Comparison of ENCODE assay signal across 20 cellular contexts in genomic region chr5:74839228-74839627, GRCh38. TPM values are rescaled to one million over a fixed set of nuclear protein-coding genes. Genes with fewer than 3 reads are reported as not detected.
A peak's percentile ranks its signal among the peaks of the same experiment; 100 is the strongest.
DNase-seq lines count a peak whose midpoint lies in the region; ATAC-seq, FAIRE-seq and TF ChIP-seq lines count a peak whose summit lies in the region.
"Had no signal": no experiment of that assay in that cellular context is flagged by ENCODE, and none has a peak within 500 bp of the region (broad histone marks: within the 10 kb centered on the region; RNA-seq: fewer than 3 reads in every experiment).

No MANE protein-coding gene starts in this region.

- CTCF ChIA-PET in H1 (lab: Charles Lee; ENCODE audit: partially characterized antibody), result interaction anchor here (0.6 kb wide), 1 partner anchor 45 kb away, joined by 3 read pairs; no protein-coding TSS in a partner anchor

- H3K4me3 Mint-ChIP-seq in GM23338, result no peak overlapping the region
- H3K4me3 Mint-ChIP-seq in stimulated activated memory B cell treated with anti-CD40 and anti-IgM and Interleukin-4, amounts not matched to agents 10 μg/mL and 1 μg/mL and 100 μg/mL, for 72 hours, result no peak overlapping the region
- H3K4me3 Mint-ChIP-seq: IgD-negative memory B cell; T-helper 2 cell treated with Interferon-gamma antibody and Interleukin-4, amounts not matched to agents 5 μg/mL and 100 μg/mL, for 36 hours had no signal

- H3K4me1 ChIP-seq in GM23338 (ENCODE audit: insufficient read depth), result peaks cover 38% of the 10 kb centered on the region
- H3K4me1 ChIP-seq in H1 (replicated peaks in 1 of 4; ENCODE audit: control insufficient read depth in 3 of 4, insufficient read depth in 4 of 4, low read length in 3 of 4), result peaks cover 0 to 5% (median 2%) of the 10 kb centered on the region in 4 experiments; a peak in 3 of 7 replicates
- no peaks in the 10 kb centered on the region for H3K4me1 ChIP-seq in Karpas-422 (ENCODE audit: low read length)
- H3K4me1 ChIP-seq: HAP-1 had no signal

- H3K36me3 Mint-ChIP-seq in GM23338 (ENCODE audit: low read depth), result peaks cover 63% of the 10 kb centered on the region
- H3K36me3 Mint-ChIP-seq in stimulated activated memory B cell treated with anti-CD40 and anti-IgM and Interleukin-4, amounts not matched to agents 10 μg/mL and 1 μg/mL and 100 μg/mL, for 72 hours, result peaks cover 42% of the 10 kb centered on the region
- H3K36me3 Mint-ChIP-seq: IgD-negative memory B cell had no signal

- H3K4ac ChIP-seq in H1 (replicated peaks; ENCODE audit: insufficient read length, low read depth, low read length), result no peak overlapping the region

- no peaks in the 10 kb centered on the region for H3K9me3 Mint-ChIP-seq in GM23338
- peaks cover 5% of the 10 kb centered on the region for H3K9me3 Mint-ChIP-seq in stimulated activated memory B cell treated with anti-CD40 and anti-IgM and Interleukin-4, amounts not matched to agents 10 μg/mL and 1 μg/mL and 100 μg/mL, for 72 hours
- H3K9me3 Mint-ChIP-seq: T-helper 2 cell treated with Interferon-gamma antibody and Interleukin-4, amounts not matched to agents 5 μg/mL and 100 μg/mL, for 36 hours had no signal

- DNase-seq in GM23338 (ENCODE audit: low spot score) (no peak), MV-4-11 (lab: John Stamatoyannopoulos, UW) (peak; percentile 43), H1 (ENCODE audit: low read depth in 1 of 2, low spot score in 2 of 2) (no peak), GOT3 (lab: John Stamatoyannopoulos, UW) (no peak), Karpas-422 (no peak), DMS114 treated with DMSO at 0.1 percent for 48 hours (lab: John Stamatoyannopoulos, UW; ENCODE audit: unreplicated experiment) (no peak)
- DNase-seq: Calu3; CD4-positive, alpha-beta memory T cell; NCI-H1417; NCI-H1694 treated with DMSO at 0.1 percent for 48 hours; NCI-H2107; NCI-H510A; SIG-M5; SK-N-SH had no signal

- no peak overlapping the region for H2BK12ac ChIP-seq in H1 (ENCODE audit: low read depth, low read length)

- H3K36me3 ChIP-seq in GM23338 (ENCODE audit: insufficient read depth) (peaks cover 35% of the 10 kb centered on the region; the same call in 1 of the 2 replicates), H1 (ENCODE audit: control insufficient read depth in 2 of 4, insufficient read depth in 4 of 4, low read length in 3 of 4) (peaks cover 0 to 49% (median 20%) of the 10 kb centered on the region in 4 experiments; a peak in 5 of 8 replicates), Karpas-422 (ENCODE audit: insufficient read depth, low read length) (no peaks in the 10 kb centered on the region)

- H4K5ac ChIP-seq in H1 (ENCODE audit: insufficient read length, low read depth, low read length), result no peak overlapping the region

- H3K27me3 Mint-ChIP-seq in GM23338 (ENCODE audit: insufficient read depth, low read depth, poor library complexity), result peaks cover 5% of the 10 kb centered on the region
- H3K27me3 Mint-ChIP-seq in stimulated activated memory B cell treated with anti-CD40 and anti-IgM and Interleukin-4, amounts not matched to agents 10 μg/mL and 1 μg/mL and 100 μg/mL, for 72 hours, result no peaks in the 10 kb centered on the region
- H3K27me3 Mint-ChIP-seq: CD4-positive, alpha-beta memory T cell; IgD-negative memory B cell had no signal

- no peak overlapping the region for H2AFZ ChIP-seq in GM23338
- no peak overlapping the region for H2AFZ ChIP-seq in H1 (ENCODE audit: low read length)
- no peak overlapping the region for H2AFZ ChIP-seq in Karpas-422 (ENCODE audit: low read length)

- H3K79me2 ChIP-seq in GM23338 (replicated peaks; ENCODE audit: insufficient read depth), result peaks cover 95% of the 10 kb centered on the region
- peaks cover 8 to 74% of the 10 kb centered on the region in 2 experiments; a peak in 3 of 4 replicates for H3K79me2 ChIP-seq in H1 (ENCODE audit: control insufficient read depth in 1 of 2, insufficient read depth in 2 of 2, low read length in 2 of 2)
- H3K79me2 ChIP-seq in Karpas-422 (ENCODE audit: low read length), result no peaks in the 10 kb centered on the region

- no peaks in the 10 kb centered on the region for H3K27me3 ChIP-seq in GM23338 (ENCODE audit: insufficient read depth)
- no peaks in the 10 kb centered on the region for H3K27me3 ChIP-seq in H1 (replicated peaks in 1 of 4; ENCODE audit: control insufficient read depth in 3 of 4, extremely low read depth in 1 of 4, insufficient read depth in 3 of 4, low read length in 3 of 4)
- H3K27me3 ChIP-seq in Karpas-422 (ENCODE audit: low read length), result no peaks in the 10 kb centered on the region

- no peak overlapping the region for H3K56ac ChIP-seq in H1 (replicated peaks; ENCODE audit: insufficient read length, low read depth, low read length)

- no peaks in the 10 kb centered on the region for H3K23me2 ChIP-seq in H1 (ENCODE audit: low read depth, low read length)

- H3K9me2 ChIP-seq in GM23338 (ENCODE audit: insufficient read depth) (no peaks in the 10 kb centered on the region), Karpas-422 (replicated peaks; ENCODE audit: insufficient read depth, low read length) (no peaks in the 10 kb centered on the region)
- H3K9me2 ChIP-seq: SK-N-SH had no signal

- TF ChIP-seq POLR2A in H1 (IDR thresholded peaks at IDR 0.05; ENCODE audit: control extremely low read depth in 1 of 2, low read depth in 2 of 2, low read length in 2 of 2), result no peak

- no peak overlapping the region for H2AK5ac ChIP-seq in H1 (ENCODE audit: low read depth, low read length)

- H3K27ac Mint-ChIP-seq in GM23338, result no peak overlapping the region
- H3K27ac Mint-ChIP-seq in stimulated activated memory B cell treated with anti-CD40 and anti-IgM and Interleukin-4, amounts not matched to agents 10 μg/mL and 1 μg/mL and 100 μg/mL, for 72 hours, result no peak overlapping the region
- H3K27ac Mint-ChIP-seq: IgD-negative memory B cell; T-helper 2 cell treated with Interferon-gamma antibody and Interleukin-4, amounts not matched to agents 5 μg/mL and 100 μg/mL, for 36 hours had no signal

- H3K14ac ChIP-seq in H1 (ENCODE audit: insufficient read length), result no peak overlapping the region

- H3K23ac ChIP-seq in H1 (ENCODE audit: insufficient read length), result no peak overlapping the region

- H3K79me1 ChIP-seq in H1 (ENCODE audit: low read depth, low read length), result peaks cover 2% of the 10 kb centered on the region; the same call in 1 of the 2 replicates

- H3K27ac ChIP-seq in GM23338 (ENCODE audit: low read depth) (0 out of 2 replicates have a peak overlapping the region, but pooled peaks have one; percentile 27), H1 (ENCODE audit: low read depth, low read length) (no peak overlapping the region), Karpas-422 (ENCODE audit: low read length) (no peak overlapping the region)

- H4K8ac ChIP-seq in H1 (ENCODE audit: extremely low read depth, insufficient read depth, low read length), result 0 out of 2 replicates have a peak overlapping the region, but pooled peaks have one; percentile 35

- no peak overlapping the region for H2BK5ac ChIP-seq in H1 (ENCODE audit: low read depth, low read length)

- TF ChIP-seq EP300 in H1 (IDR thresholded peaks at IDR 0.05; ENCODE audit: borderline replicate concordance in 1 of 2, low read depth in 2 of 2, low read length in 2 of 2), result no peak

- H3K9ac ChIP-seq in H1 (replicated peaks in 1 of 4; ENCODE audit: extremely low read depth in 1 of 4, low read depth in 3 of 4, low read length in 3 of 4) (no peak overlapping the region), Karpas-422 (ENCODE audit: low read length) (no peak overlapping the region)
- H3K9ac ChIP-seq: SK-N-SH had no signal

- H3K4me3 ChIP-seq in GM23338 (no peak overlapping the region), H1 (ENCODE audit: extremely low read depth in 1 of 4, insufficient read depth in 2 of 4, low read depth in 3 of 4, low read length in 4 of 4) (no peak overlapping the region), Karpas-422 (ENCODE audit: low read length) (no peak overlapping the region)
- H3K4me3 ChIP-seq: HAP-1 had no signal

- H4K91ac ChIP-seq in H1 (replicated peaks; ENCODE audit: insufficient read length, low read length), result no peak overlapping the region

- POLR2A ChIA-PET in H1 (lab: Charles Lee; ENCODE audit: partially characterized antibody), result interaction anchor here (0.9 kb wide), 1 partner anchor 16 kb away, joined by 3 read pairs; no protein-coding TSS in a partner anchor

- H3K9me3 ChIP-seq in H1 (ENCODE audit: insufficient read depth in 2 of 2, low read depth in 1 of 2, low read length in 1 of 2) (no peaks in the 10 kb centered on the region), Karpas-422 (ENCODE audit: low read length) (no peaks in the 10 kb centered on the region)
- H3K9me3 ChIP-seq: HAP-1, SK-N-SH had no signal

- no peak overlapping the region for H2BK120ac ChIP-seq in H1 (replicated peaks; ENCODE audit: low read depth, low read length)

- ATAC-seq in GM23338 (no peak), HG03342 (IDR thresholded peaks at IDR 0.05; ENCODE audit: unreplicated experiment) (no peak)
- ATAC-seq in stimulated activated memory B cell treated with anti-CD40 and anti-IgM and Interleukin-4, amounts not matched to agents 10 μg/mL and 1 μg/mL and 100 μg/mL, for 72 hours, result peak; percentile 27
- ATAC-seq: Panc1 had no signal

- no peak overlapping the region for H2BK15ac ChIP-seq in H1 (ENCODE audit: low read length)

- no peak for FAIRE-seq in H1 (lab: Jason Lieb, UNC)

- TF ChIP-seq CTCF in GM23338 (conservative IDR thresholded peaks at IDR 0.05; ENCODE audit: low read depth in 2 of 2) (no peak), H1 (IDR thresholded peaks at IDR 0.05; ENCODE audit: control extremely low read depth in 1 of 3, insufficient read depth in 1 of 3, low read depth in 1 of 3, low read length in 3 of 3) (no peak)

- H3K4me2 ChIP-seq in GM23338, result no peak overlapping the region
- no peak overlapping the region for H3K4me2 ChIP-seq in H1 (ENCODE audit: insufficient read depth in 1 of 2, low read depth in 2 of 2, low read length in 2 of 2)
- H3K4me2 ChIP-seq in Karpas-422 (ENCODE audit: low read depth, low read length, poor library complexity, severe bottlenecking), result no peak overlapping the region
- H3K4me2 ChIP-seq: SK-N-SH had no signal

- no peak for TF ChIP-seq RAD21 in H1 (IDR thresholded peaks at IDR 0.05 in 1 of 2, conservative IDR thresholded peaks at IDR 0.05 in 1 of 2; ENCODE audit: low read depth in 2 of 2, low read length in 2 of 2)

- 94% methylated on average over 5 of the region's 5 CpGs; no CpG with 5 or more reads in 1 of the 2 experiments for WGBS in H1 (ENCODE audit: extremely low coverage in 1 of 2, insufficient coverage in 1 of 2, insufficient read length in 1 of 2, insufficient replicate concordance in 2 of 2, low coverage in 1 of 2, low lambda C conversion rate in 2 of 2, missing lambda C conversion rate in 1 of 2), 2 experiments

- H2BK20ac ChIP-seq in H1 (ENCODE audit: low read length), result no peak overlapping the region

- peaks cover 49% of the 10 kb centered on the region for H3K4me1 Mint-ChIP-seq in GM23338
- peaks cover 17% of the 10 kb centered on the region for H3K4me1 Mint-ChIP-seq in stimulated activated memory B cell treated with anti-CD40 and anti-IgM and Interleukin-4, amounts not matched to agents 10 μg/mL and 1 μg/mL and 100 μg/mL, for 72 hours

- H4K20me1 ChIP-seq in GM23338 (replicated peaks; ENCODE audit: insufficient read depth), result peaks cover 27% of the 10 kb centered on the region
- H4K20me1 ChIP-seq in H1 (replicated peaks in 1 of 2; ENCODE audit: control insufficient read depth in 1 of 2, insufficient read depth in 2 of 2, low read length in 2 of 2), result peaks cover 2 to 7% of the 10 kb centered on the region in 2 experiments
- H4K20me1 ChIP-seq in Karpas-422 (ENCODE audit: insufficient read depth, low read depth, low read length), result no peaks in the 10 kb centered on the region

- no peak overlapping the region for H3K18ac ChIP-seq in H1 (ENCODE audit: extremely low read depth, low read length)

- no peaks in the 10 kb centered on the region; the same call in 1 of the 2 replicates for H3F3A ChIP-seq in GM23338 (replicated peaks; ENCODE audit: low read depth)

RNA-seq across cellular contexts. Expression of gene FAM169A, which starts 27.0 kb away (rescaled TPM):
- total RNA-seq in GM23338 (2014; rRNA removed; shearing (Covaris generic)), result 78.7 and 97.7 TPM in 2 replicates
- polyA plus RNA-seq in GM23338 (2016; fragmentation: Nextera tagmentation; extraction: Ambion mirVana) (12.2 and 16.9 TPM in 2 replicates), H1 (2011; rRNA removed) (9.0 and 12.6 TPM in 2 replicates)
- 78.7 and 83.1 TPM in 2 replicates for total RNA-seq in H1 (2021; fragmentation: NEBNext Ultra II Directional; extraction: Animal tissue kit (Norgen Biotek cat#: 25700))
- polyA plus RNA-seq in H1 (2011; cell fraction: cytosol; rRNA removed), result 17.4 TPM
- polyA plus RNA-seq in H1 (2011; cell fraction: nucleus; rRNA removed), result 13.0 TPM
- polyA plus RNA-seq in H1 (2012, experiment 1 of 2), result 12.2 to 25.3 TPM (median 17.9 TPM) in 4 replicates
- polyA plus RNA-seq in H1 (2012, experiment 2 of 2), result 1.5 TPM
- 29.1 TPM for polyA plus RNA-seq in H1 (2013, experiment 1 of 2)
- 30.1 TPM for polyA plus RNA-seq in H1 (2013, experiment 2 of 2)
- 45.6 and 62.0 TPM in 2 replicates for polyA minus RNA-seq in H1 (2011; rRNA and poly(A)+ RNA removed)
- 30.0 TPM for polyA minus RNA-seq in H1 (2011; cell fraction: cytosol; rRNA and poly(A)+ RNA removed)
- polyA minus RNA-seq in H1 (2011; cell fraction: nucleus; rRNA and poly(A)+ RNA removed), result 59.1 TPM
- not detected in 2 replicates for total RNA-seq in Karpas-422 (2014; rRNA removed; shearing (Covaris generic); ENCODE audit: low replicate concordance)

Comparison
In these comparisons a context has a peak if more than half of its experiments do, and no peak if none do; other contexts are left out.
1. RNA of gene FAM169A, which starts 27.0 kb away (total RNA-seq): 78.7 to 97.7 TPM in GM23338 and 78.7 to 83.1 TPM in H1; not detected in Karpas-422; every median in the first group is over 10 times any median in the second.